Comparison of ENCODE assay signal across 23 cellular contexts in the genomic region with DNA sequence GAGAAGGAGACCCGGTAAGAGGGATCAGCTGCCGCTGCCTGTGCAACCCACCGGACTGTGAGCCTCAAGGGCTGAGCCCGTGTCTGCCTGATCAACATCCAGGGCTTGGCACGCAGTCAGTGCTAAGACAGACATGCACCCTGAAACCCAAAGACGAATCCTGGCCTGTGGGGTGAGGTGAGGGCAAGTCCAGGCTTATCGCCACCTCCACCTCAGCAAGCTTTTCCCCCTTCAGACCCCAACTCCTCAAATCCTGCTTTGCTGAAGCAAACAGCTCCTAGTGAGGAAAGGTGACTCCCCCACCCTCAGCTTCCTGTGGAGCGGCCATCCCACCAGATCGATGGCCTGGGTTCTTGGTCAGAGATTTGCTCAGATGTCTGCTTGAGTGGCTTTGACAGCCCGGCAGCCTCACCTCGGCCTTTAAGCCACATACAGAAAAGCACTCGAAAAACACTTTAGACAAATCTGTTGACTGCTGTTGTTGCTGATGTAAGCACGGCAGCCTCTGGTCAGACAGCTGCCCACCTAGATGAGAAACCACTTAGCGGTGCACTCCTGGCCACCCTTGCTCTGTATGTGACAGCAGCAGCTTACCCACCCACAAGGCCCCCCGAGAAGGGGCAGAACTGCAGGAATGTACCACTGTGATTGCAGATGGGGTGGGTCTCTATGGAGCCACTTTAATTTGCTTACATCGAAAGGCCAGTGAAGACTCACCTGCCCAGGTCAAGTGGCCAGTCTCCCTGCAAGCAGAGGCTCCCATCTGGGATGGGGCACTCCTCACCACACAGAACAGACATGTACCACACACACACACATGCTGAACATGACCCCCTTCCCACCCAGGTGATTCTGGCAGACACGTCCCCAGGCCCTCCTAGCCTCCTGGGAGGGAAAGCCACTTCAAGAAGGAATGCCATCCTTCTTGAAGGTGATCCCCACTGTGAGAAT. TPM values are rescaled to one million over a fixed set of nuclear protein-coding genes. Genes with fewer than 3 reads are reported as not detected.
DNase-seq lines count a peak whose midpoint lies in the region; ATAC-seq and TF ChIP-seq lines count a peak whose summit lies in the region.
"Had no signal": no experiment of that assay in that cellular context is flagged by ENCODE, and none has a peak within 500 bp of the region (broad histone marks: within the 10 kb centered on the region; RNA-seq: fewer than 3 reads in every experiment).

No MANE protein-coding gene starts in this region.

- WGBS in mesodermal cell (ENCODE audit: insufficient coverage in 2 of 2), 2 experiments: 89 to 93% methylated on average over 12 to 16 of the region's 17 CpGs

- H3K27ac Mint-ChIP-seq in CD4-positive, alpha-beta memory T cell: peak overlapping the region in 5 of 7 donors; percentile 36 to 64 (median 61)
- peak overlapping the region; percentile 68 for H3K27ac Mint-ChIP-seq in activated CD8-positive, alpha-beta T cell treated with anti-CD3 and anti-CD28 coated beads for 36 hours

- TF ChIP-seq CTCF in activated CD8-positive, alpha-beta T cell treated with anti-CD3 and anti-CD28 coated beads for 36 hours (IDR thresholded peaks at IDR 0.05): no peak

- no peak for ATAC-seq in activated CD8-positive, alpha-beta T cell treated with anti-CD3 and anti-CD28 coated beads for 36 hours
- ATAC-seq: foreskin keratinocyte, left colon, PC-3 had no signal

- H3K36me3 ChIP-seq in CD4-positive, alpha-beta memory T cell (ENCODE audit: insufficient read depth, low read length): peaks cover 92% of the 10 kb centered on the region
- H3K36me3 ChIP-seq in mesodermal cell (ENCODE audit: control insufficient read depth, insufficient read depth, low read length): peaks cover 95% of the 10 kb centered on the region

- DNase-seq in NCI-H2227 (lab: John Stamatoyannopoulos, UW; ENCODE audit: unreplicated experiment): peak; percentile 31
- DNase-seq in NCI-H2227 treated with DMSO at 0.1 percent for 48 hours (lab: John Stamatoyannopoulos, UW): no peak
- DNase-seq in CD4-positive, alpha-beta memory T cell: no peak
- DNase-seq in activated CD8-positive, alpha-beta T cell treated with anti-CD3 and anti-CD28 coated beads for 36 hours: no peak
- DNase-seq in posterior vena cava (ENCODE audit: low spot score): no peak
- no peak for DNase-seq in iPS-NIHi11 (ENCODE audit: low spot score)
- no peak for DNase-seq in NCI-H510A treated with DMSO at 0.1 percent for 48 hours (lab: John Stamatoyannopoulos, UW)
- DNase-seq: 8988T; aorta; C1 segment of cervical spinal cord; DMS 273 treated with DMSO at 0.1 percent for 48 hours; foreskin keratinocyte; KBM-7; left colon; NCI-H2081; NCI-H82; PC-3; stimulated activated CD4-positive, alpha-beta T cell treated with anti-CD3 and anti-CD28 coated beads, Interleukin-4, amount 100 ng/mL, for 24 hours; testis had no signal

- no peaks in the 10 kb centered on the region for H3K27me3 Mint-ChIP-seq in CD4-positive, alpha-beta memory T cell
- H3K27me3 Mint-ChIP-seq in activated CD8-positive, alpha-beta T cell treated with anti-CD3 and anti-CD28 coated beads for 36 hours: no peaks in the 10 kb centered on the region

- CTCF ChIA-PET in CD4-positive, alpha-beta memory T cell (lab: Charles Lee; ENCODE audit: partially characterized antibody): interaction anchor here (1.7 kb wide), 1 partner anchor 47 kb away, joined by 3 read pairs; no protein-coding TSS in a partner anchor
- CTCF ChIA-PET in activated CD8-positive, alpha-beta T cell treated with anti-CD3 and anti-CD28 coated beads for 36 hours (lab: Charles Lee): no interaction called here

- H3K4me3 Mint-ChIP-seq in CD4-positive, alpha-beta memory T cell: no peak overlapping the region
- no peak overlapping the region for H3K4me3 Mint-ChIP-seq in activated CD8-positive, alpha-beta T cell treated with anti-CD3 and anti-CD28 coated beads for 36 hours

- POLR2A ChIA-PET in CD4-positive, alpha-beta memory T cell (lab: Charles Lee; ENCODE audit: partially characterized antibody): interaction anchor here (1.7 to 2.3 kb wide), 2 partner anchors 8 to 15 kb away, joined by 3 to 9 read pairs; a partner anchor contains a TSS
- POLR2A ChIA-PET in activated CD8-positive, alpha-beta T cell treated with anti-CD3 and anti-CD28 coated beads for 36 hours (lab: Charles Lee): interaction anchor here (0.8 kb wide), 1 partner anchor 22 kb away, joined by 3 read pairs; no protein-coding TSS in a partner anchor

- no peak overlapping the region for H3K27ac ChIP-seq in CD4-positive, alpha-beta memory T cell (ENCODE audit: low read depth, low read length)
- H3K27ac ChIP-seq in mesodermal cell (ENCODE audit: low read depth, low read length, severe bottlenecking): peak overlapping the region; percentile 49
- H3K27ac ChIP-seq: foreskin keratinocyte, HL-60, pancreas had no signal

- H3K9me3 ChIP-seq in CD4-positive, alpha-beta memory T cell (ENCODE audit: control insufficient read depth in 1 of 2, low read length in 2 of 2): no peaks in the 10 kb centered on the region
- H3K9me3 ChIP-seq in mesodermal cell (ENCODE audit: control insufficient read depth, low read length): no peaks in the 10 kb centered on the region
- H3K9me3 ChIP-seq: pancreas, testis had no signal

- peaks cover 0 to 3% (median 1%) of the 10 kb centered on the region in 4 donors for H3K4me1 Mint-ChIP-seq in CD4-positive, alpha-beta memory T cell
- H3K4me1 Mint-ChIP-seq in activated CD8-positive, alpha-beta T cell treated with anti-CD3 and anti-CD28 coated beads for 36 hours (ENCODE audit: low read depth): peaks cover 2% of the 10 kb centered on the region

- peaks cover 64 to 92% of the 10 kb centered on the region in 2 donors for H3K36me3 Mint-ChIP-seq in CD4-positive, alpha-beta memory T cell
- H3K36me3 Mint-ChIP-seq in activated CD8-positive, alpha-beta T cell treated with anti-CD3 and anti-CD28 coated beads for 36 hours (ENCODE audit: low read depth): peaks cover 35% of the 10 kb centered on the region

- H3K9me3 Mint-ChIP-seq in CD4-positive, alpha-beta memory T cell: no peaks in the 10 kb centered on the region
- no peaks in the 10 kb centered on the region for H3K9me3 Mint-ChIP-seq in activated CD8-positive, alpha-beta T cell treated with anti-CD3 and anti-CD28 coated beads for 36 hours

- no peaks in the 10 kb centered on the region for H3K4me1 ChIP-seq in CD4-positive, alpha-beta memory T cell (ENCODE audit: insufficient read depth, low read length)
- H3K4me1 ChIP-seq in mesodermal cell (ENCODE audit: control insufficient read depth, insufficient read depth, low read length, poor library complexity, severe bottlenecking): no peaks in the 10 kb centered on the region
- H3K4me1 ChIP-seq: pancreas had no signal

- H3K27me3 ChIP-seq in CD4-positive, alpha-beta memory T cell (ENCODE audit: insufficient read depth, low read length): no peaks in the 10 kb centered on the region
- H3K27me3 ChIP-seq: foreskin keratinocyte, pancreas, testis had no signal

- H3K4me3 ChIP-seq in CD4-positive, alpha-beta memory T cell (ENCODE audit: low read length in 2 of 2): no peak overlapping the region
- H3K4me3 ChIP-seq in mesodermal cell (ENCODE audit: extremely low read depth, insufficient read depth, low read length, poor library complexity, severe bottlenecking): no peak overlapping the region
- H3K4me3 ChIP-seq: pancreas, testis had no signal

- intact Hi-C loops in CD4-positive, alpha-beta memory T cell (cut with micrococcal nuclease): no loop called here
- intact Hi-C loops in activated CD8-positive, alpha-beta T cell treated with anti-CD3 and anti-CD28 coated beads for 36 hours (cut with micrococcal nuclease): no loop called here
- intact Hi-C loops in posterior vena cava (cut with DNase I): loop anchor here in 1 of 2 donors (10.0 kb wide), 1 partner anchor 46 kb away; no protein-coding TSS in a partner anchor

RNA-seq across cellular contexts. Expression of a gene that starts 14.8 kb away (rescaled TPM):
- 100 to 1,000 TPM; 142 to 151 TPM for total RNA-seq in CD4-positive, alpha-beta memory T cell
- 100 to 1,000 TPM in 1 of 2 donors, 10 to 100 TPM in 1; 94.1 to 125 TPM for polyA plus RNA-seq in CD4-positive, alpha-beta memory T cell
- total RNA-seq in activated CD8-positive, alpha-beta T cell treated with anti-CD3 and anti-CD28 coated beads for 36 hours: 100 to 1,000 TPM in 1 of 2 experiments, 10 to 100 TPM in 1; 96.5 to 100 TPM
- 233 TPM for polyA plus RNA-seq in mesodermal cell (2013, experiment 1 of 2)
- polyA plus RNA-seq in mesodermal cell (2013, experiment 2 of 2): 195 TPM
- total RNA-seq in posterior vena cava: 100 to 1,000 TPM; 148 to 150 TPM

RNA-seq across cellular contexts. Expression of a gene that starts 16.6 kb away (rescaled TPM):
- total RNA-seq in CD4-positive, alpha-beta memory T cell: 1 to 10 TPM; 5.8 to 6.0 TPM
- polyA plus RNA-seq in CD4-positive, alpha-beta memory T cell: 10 to 100 TPM; 31.5 to 53.8 TPM
- not detected for total RNA-seq in activated CD8-positive, alpha-beta T cell treated with anti-CD3 and anti-CD28 coated beads for 36 hours
- polyA plus RNA-seq in mesodermal cell (2013, experiment 1 of 2): 3.1 TPM
- polyA plus RNA-seq in mesodermal cell (2013, experiment 2 of 2): 1.0 TPM
- total RNA-seq in posterior vena cava: 100 to 1,000 TPM in 1 of 2 donors, 10 to 100 TPM in 1; 51.4 to 221 TPM
- total RNA-seq: foreskin keratinocyte, H4 had no signal

RNA-seq across cellular contexts. Expression of a gene that starts 34.3 kb away (rescaled TPM):
- 1 to 10 TPM; 1.4 to 1.5 TPM for total RNA-seq in CD4-positive, alpha-beta memory T cell
- polyA plus RNA-seq in CD4-positive, alpha-beta memory T cell: under 1 TPM in 1 of 2 donors, not detected in 1; 0.11 TPM
- 1 to 10 TPM; 1.4 to 1.6 TPM for total RNA-seq in activated CD8-positive, alpha-beta T cell treated with anti-CD3 and anti-CD28 coated beads for 36 hours
- not detected for polyA plus RNA-seq in mesodermal cell (2013, experiment 1 of 2)
- not detected for polyA plus RNA-seq in mesodermal cell (2013, experiment 2 of 2)
- total RNA-seq in posterior vena cava: 10 to 100 TPM; 23.2 to 35.5 TPM
- total RNA-seq: H4 had no signal

Comparison
In these comparisons a context has a peak if more than half of its experiments do, and no peak if none do; other contexts are left out.
1. RNA of a gene that starts 16.6 kb away (total RNA-seq): 51.4 to 221 TPM in posterior vena cava; 5.8 to 6.0 TPM in CD4-positive, alpha-beta memory T cell and not detected in activated CD8-positive, alpha-beta T cell treated with anti-CD3 and anti-CD28 coated beads for 36 hours; every median in the first group is over 4 times any median in the second.
2. RNA of a gene that starts 34.3 kb away (total RNA-seq): 23.2 to 35.5 TPM in posterior vena cava; 1.4 to 1.6 TPM in activated CD8-positive, alpha-beta T cell treated with anti-CD3 and anti-CD28 coated beads for 36 hours and 1.4 to 1.5 TPM in CD4-positive, alpha-beta memory T cell; every median in the first group is over 4 times any median in the second.